2 cellular contexts compared by ENCODE assay signal in the genomic region with DNA sequence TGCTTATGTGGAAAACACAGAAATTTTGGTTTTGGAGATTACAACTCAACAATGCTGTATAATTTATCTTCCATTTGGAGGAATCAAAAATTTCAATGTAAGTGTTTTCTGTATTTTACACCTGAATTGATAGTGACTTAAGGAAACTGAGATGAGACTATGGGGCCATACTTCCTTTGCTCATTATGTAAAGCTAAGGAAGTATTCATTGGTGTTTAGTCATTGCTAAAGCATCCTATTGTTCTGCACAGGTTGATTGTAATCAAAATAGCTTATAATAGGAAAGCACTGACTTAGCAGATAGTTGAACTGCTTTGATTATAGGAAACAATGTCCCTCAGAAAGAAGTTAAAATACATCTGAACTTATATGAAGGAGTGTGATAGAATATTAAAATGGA.
TF ChIP-seq lines count a peak whose summit lies in the region.

No MANE protein-coding gene starts in this region.

TF ChIP-seq in GM23338, 12 proteins besides CTCF, POLR2A, EP300 and RAD21:
- TF ChIP-seq NANOG (IDR thresholded peaks at IDR 0.05; ENCODE audit: borderline replicate concordance) (peak; percentile 40; the same call in 1 of the 2 replicates), ETS1 (IDR thresholded peaks at IDR 0.05) (no peak)

TF ChIP-seq in endothelial cell of umbilical vein, 7 proteins besides CTCF, POLR2A, EP300 and RAD21:
- TF ChIP-seq JUN (IDR thresholded peaks at IDR 0.05; ENCODE audit: borderline replicate concordance, insufficient read depth, insufficient read length, low read depth) (peak; percentile 14), MYC (IDR thresholded peaks at IDR 0.05; ENCODE audit: low read depth, low read length) (no peak), FOS (IDR thresholded peaks at IDR 0.05; ENCODE audit: borderline replicate concordance, insufficient read depth, low read length) (no peak), POLR2AphosphoS5 (IDR thresholded peaks at IDR 0.05; ENCODE audit: insufficient read depth, low read depth, low read length) (no peak), GATA2 (IDR thresholded peaks at IDR 0.05; ENCODE audit: insufficient read depth, insufficient read length, low read depth, low read length) (no peak)
